Comparison of ENCODE assay signal across 20 cellular contexts in genomic region chr2:151575338-151575737, GRCh38.
A peak's percentile ranks its signal among the peaks of the same experiment; 100 is the strongest.
DNase-seq lines count a peak whose midpoint lies in the region; TF ChIP-seq lines count a peak whose summit lies in the region.
"Had no signal": no experiment of that assay in that cellular context is flagged by ENCODE, and none has a peak within 500 bp of the region (broad histone marks: within the 10 kb centered on the region; RNA-seq: fewer than 3 reads in every experiment).

No MANE protein-coding gene starts in this region.

- H3K9me3 ChIP-seq in BE2C = no peaks in the 10 kb centered on the region
- H3K9me3 ChIP-seq: heart right ventricle had no signal

- no peaks in the 10 kb centered on the region for H3K27me3 ChIP-seq in BE2C
- H3K27me3 ChIP-seq: dorsolateral prefrontal cortex, heart right ventricle had no signal

- H3K4me3 ChIP-seq in astrocyte of the spinal cord (ENCODE audit: low read depth, low read length) (no peak overlapping the region), BE2C (ENCODE audit: low read depth, low read length) (no peak overlapping the region)
- H3K4me3 ChIP-seq: dorsolateral prefrontal cortex, heart right ventricle, SK-N-MC had no signal

- in situ Hi-C loops in astrocyte of the spinal cord (cut with HindIII; ENCODE audit: low sequenced_read_pairs) = no loop called here

- TF ChIP-seq CTCF in astrocyte of the spinal cord (IDR thresholded peaks at IDR 0.05; ENCODE audit: low read depth, low read length) (no peak), BE2C (IDR thresholded peaks at IDR 0.05; ENCODE audit: low read depth, low read length) (no peak), GM20000 (IDR thresholded peaks at IDR 0.05; ENCODE audit: extremely low read depth, missing control alignments) (no peak)

- DNase-seq in A172 (ENCODE audit: low spot score) = peak; percentile 35
- peak; percentile 7 for DNase-seq in HS-27A (ENCODE audit: low read depth)
- peak; percentile 23 for DNase-seq in astrocyte of the spinal cord (ENCODE audit: low read depth, low spot score)
- DNase-seq in kidney tubule cell (ENCODE audit: low spot score) = peak; percentile 29
- no peak for DNase-seq in BE2C
- no peak for DNase-seq in activated T-cell treated with anti-CD3 and anti-CD28 coated beads, Interleukin-2, amount 50 U/mL, for 48 hours
- DNase-seq in SKM-1 treated with dmso at 0.1 percent for 144 hours (lab: John Stamatoyannopoulos, UW; ENCODE audit: unreplicated experiment) = no peak
- DNase-seq in GM20000 (ENCODE audit: low spot score) = no peak
- DNase-seq: activated CD4-positive, alpha-beta T cell treated with anti-CD3 and anti-CD28 coated beads, Interleukin-2, amount 50 U/mL, for 1 hour; activated T-cell treated with anti-CD3 and anti-CD28 coated beads, Interleukin-2, amount 50 U/mL, for 1 hour; CD4-positive, alpha-beta T cell; dorsolateral prefrontal cortex; heart right ventricle; NCI-H1048; NCI-H526 treated with DMSO at 0.1 percent for 48 hours; nephron progenitor cell; stimulated activated CD4-positive, alpha-beta T cell treated with anti-CD3 and anti-CD28 coated beads, Interleukin-15, amount 100 ng/mL, for 24 hours; stimulated activated naive B cell treated with anti-CD40 and anti-IgM and Interleukin-4, amounts not matched to agents 10 μg/mL and 1 μg/mL and 100 μg/mL, for 72 hours; trophoblast cell had no signal

- H3K36me3 ChIP-seq in BE2C = no peaks in the 10 kb centered on the region
- H3K36me3 ChIP-seq: heart right ventricle had no signal

- H3K4me1 ChIP-seq in BE2C = no peaks in the 10 kb centered on the region
- H3K4me1 ChIP-seq: heart right ventricle had no signal

Comparison
In these comparisons a context has a peak if more than half of its experiments do, and no peak if none do; other contexts are left out.
1. DNase-seq: peak in A172 (single experiment), HS-27A (single experiment), astrocyte of the spinal cord (single experiment) and kidney tubule cell (single experiment); none in BE2C (single experiment), activated T-cell treated with anti-CD3 and anti-CD28 coated beads, Interleukin-2, amount 50 U/mL, for 48 hours (0 of 2), SKM-1 treated with dmso at 0.1 percent for 144 hours (single experiment) and GM20000 (single experiment).